In genomic region chr9:3647652-3648051, GRCh38 we compare ENCODE assay signal across 18 cellular contexts.
DNase-seq lines count a peak whose midpoint lies in the region; ATAC-seq and TF ChIP-seq lines count a peak whose summit lies in the region.
"Had no signal": no experiment of that assay in that cellular context is flagged by ENCODE, and none has a peak within 500 bp of the region (broad histone marks: within the 10 kb centered on the region; RNA-seq: fewer than 3 reads in every experiment).

No MANE protein-coding gene starts in this region.

- H3K36me3 ChIP-seq in A673 (ENCODE audit: insufficient read depth, low read length, poor library complexity, severe bottlenecking) (no peaks in the 10 kb centered on the region), OCI-LY1 (ENCODE audit: insufficient read depth, low read length) (no peaks in the 10 kb centered on the region)
- H3K36me3 ChIP-seq: thyroid gland had no signal

- DNase-seq in A673 (ENCODE audit: low spot score) (no peak), GM10266 (ENCODE audit: extremely low spot score) (no peak), chondrocyte (ENCODE audit: low spot score) (no peak), cardiac septum (ENCODE audit: low spot score) (no peak), SKM-1 (lab: John Stamatoyannopoulos, UW; ENCODE audit: unreplicated experiment) (no peak)
- DNase-seq in activated naive CD4-positive, alpha-beta T cell treated with anti-CD3 and anti-CD28 coated beads, Interleukin-2, amount 50 U/mL, for 72 hours (ENCODE audit: low spot score in 2 of 2), result no peak
- DNase-seq: activated CD4-positive, CD25-positive, alpha-beta regulatory T cell treated with anti-CD3 and anti-CD28 coated beads, Interleukin-2, amount 50 U/mL, for 72 hours; H7; NCI-H1436; small intestine; T1000; thyroid gland had no signal

- H3K4me3 ChIP-seq in A673 (ENCODE audit: low read depth, low read length, poor library complexity, severe bottlenecking) (no peak overlapping the region), OCI-LY1 (ENCODE audit: low read depth, low read length, poor library complexity, severe bottlenecking) (no peak overlapping the region)
- H3K4me3 ChIP-seq: body of pancreas, thyroid gland had no signal

- H3K4me1 ChIP-seq in A673 (ENCODE audit: insufficient read depth, low read length, poor library complexity, severe bottlenecking) (no peaks in the 10 kb centered on the region), OCI-LY1 (ENCODE audit: insufficient read depth, low read length, severe bottlenecking) (no peaks in the 10 kb centered on the region)
- H3K4me1 ChIP-seq: body of pancreas, thyroid gland had no signal

- peak; percentile 28; the same call in 1 of the 2 replicates for TF ChIP-seq CTCF in A673 (conservative IDR thresholded peaks at IDR 0.05; ENCODE audit: low read depth, low read length)
- peak; percentile 30 for TF ChIP-seq CTCF in GM10266 (IDR thresholded peaks at IDR 0.05; ENCODE audit: control insufficient read depth, insufficient read depth, low read depth, missing control alignments)
- peak; percentile 41; the same call in 1 of the 2 replicates for TF ChIP-seq CTCF in OCI-LY1 (IDR thresholded peaks at IDR 0.05; ENCODE audit: low read length)
- peak; percentile 26 for TF ChIP-seq CTCF in chondrocyte (IDR thresholded peaks at IDR 0.05)

- H3K4me2 ChIP-seq in OCI-LY1 (ENCODE audit: low read length), result no peak overlapping the region
- H3K4me2 ChIP-seq: KMS-11 had no signal

- H3K27me3 Mint-ChIP-seq in chondrocyte (ENCODE audit: low read depth), result no peaks in the 10 kb centered on the region
- H3K27me3 Mint-ChIP-seq: progenitor cell of endocrine pancreas had no signal

- POLR2A ChIA-PET in A673 (lab: Charles Lee; ENCODE audit: low non-redundant PET), result no interaction called here

- H3K36me3 Mint-ChIP-seq in chondrocyte (ENCODE audit: low read depth), result no peaks in the 10 kb centered on the region
- H3K36me3 Mint-ChIP-seq in activated naive CD4-positive, alpha-beta T cell treated with anti-CD3 and anti-CD28 coated beads, Interleukin-2, amount 50 U/mL, for 72 hours, result no peaks in the 10 kb centered on the region

- H4K20me1 ChIP-seq in OCI-LY1 (ENCODE audit: insufficient read depth, low read length), result no peaks in the 10 kb centered on the region

- H3K9ac ChIP-seq in OCI-LY1 (ENCODE audit: low read length), result no peak overlapping the region
- H3K9ac ChIP-seq: KMS-11 had no signal

- H3K4me1 Mint-ChIP-seq in chondrocyte (ENCODE audit: low read depth), result no peaks in the 10 kb centered on the region
- H3K4me1 Mint-ChIP-seq: neural crest cell had no signal

- H3K9me3 Mint-ChIP-seq in chondrocyte (ENCODE audit: low read depth), result no peaks in the 10 kb centered on the region
- no peaks in the 10 kb centered on the region for H3K9me3 Mint-ChIP-seq in activated naive CD4-positive, alpha-beta T cell treated with anti-CD3 and anti-CD28 coated beads, Interleukin-2, amount 50 U/mL, for 72 hours
- H3K9me3 Mint-ChIP-seq: neural crest cell had no signal

- no peak overlapping the region for H2AFZ ChIP-seq in OCI-LY1 (ENCODE audit: low read length)

- H3K9me3 ChIP-seq in A673 (ENCODE audit: low read depth, low read length, poor library complexity, severe bottlenecking) (no peaks in the 10 kb centered on the region), OCI-LY1 (ENCODE audit: low read length) (no peaks in the 10 kb centered on the region)
- H3K9me3 ChIP-seq: body of pancreas, thyroid gland had no signal

- no peaks in the 10 kb centered on the region for H3K9me2 ChIP-seq in OCI-LY1 (ENCODE audit: low read depth, low read length)

- no peak overlapping the region for H3K4me3 Mint-ChIP-seq in chondrocyte (ENCODE audit: unreplicated experiment)
- H3K4me3 Mint-ChIP-seq: neural crest cell had no signal

- no peaks in the 10 kb centered on the region for H3K27me3 ChIP-seq in A673 (replicated peaks; ENCODE audit: insufficient read depth, low read depth, low read length, poor library complexity)
- no peaks in the 10 kb centered on the region for H3K27me3 ChIP-seq in OCI-LY1 (ENCODE audit: insufficient read depth, low read length)
- H3K27me3 ChIP-seq: body of pancreas, thyroid gland had no signal

- H3K27ac Mint-ChIP-seq in chondrocyte (ENCODE audit: unreplicated experiment), result no peak overlapping the region
- H3K27ac Mint-ChIP-seq in activated naive CD4-positive, alpha-beta T cell treated with anti-CD3 and anti-CD28 coated beads, Interleukin-2, amount 50 U/mL, for 72 hours, result no peak overlapping the region
- H3K27ac Mint-ChIP-seq: progenitor cell of endocrine pancreas had no signal

- no peaks in the 10 kb centered on the region for H3K79me2 ChIP-seq in OCI-LY1 (ENCODE audit: insufficient read depth, low read length)

- no peak for ATAC-seq in activated naive CD4-positive, alpha-beta T cell treated with anti-CD3 and anti-CD28 coated beads, Interleukin-2, amount 50 U/mL, for 72 hours
- no peak for ATAC-seq in HG02571 (IDR thresholded peaks at IDR 0.05; ENCODE audit: unreplicated experiment)
- ATAC-seq: body of pancreas had no signal

- no peaks in the 10 kb centered on the region for H3F3A ChIP-seq in OCI-LY1 (ENCODE audit: insufficient read depth, low read length)

- CTCF ChIA-PET in A673 (lab: Charles Lee), result no interaction called here

- no TSS peak for BruUV-seq in A673 (replicated peaks; lab: Mats Ljungman, UMichigan)

- intact Hi-C loops in A673 (cut with micrococcal nuclease; ENCODE audit: unreplicated experiment), result loop anchor here (10.0 kb wide), 1 partner anchor 173 kb away; no protein-coding TSS in a partner anchor
- intact Hi-C loops in cardiac septum (cut with DNase I), result loop anchor here (10.0 kb wide), 1 partner anchor 183 kb away; no protein-coding TSS in a partner anchor

- H3K27ac ChIP-seq in A673 (ENCODE audit: low read depth, low read length, poor library complexity, severe bottlenecking) (no peak overlapping the region), OCI-LY1 (ENCODE audit: low read depth, low read length, poor library complexity, severe bottlenecking) (no peak overlapping the region)
- H3K27ac ChIP-seq: body of pancreas, KMS-11, thyroid gland had no signal
